ENCODE assay signal across 24 cellular contexts in genomic region chr11:99418927-99419707, GRCh38.
DNase-seq lines count a peak whose midpoint lies in the region; ATAC-seq and TF ChIP-seq lines count a peak whose summit lies in the region.
"Had no signal": no experiment of that assay in that cellular context is flagged by ENCODE, and none has a peak within 500 bp of the region (broad histone marks: within the 10 kb centered on the region; RNA-seq: fewer than 3 reads in every experiment).

No MANE protein-coding gene starts in this region.

- ATAC-seq in PC-3: peak; percentile 89
- no peak for ATAC-seq in HG03039 (IDR thresholded peaks at IDR 0.05; ENCODE audit: unreplicated experiment)
- ATAC-seq: CD8-positive, alpha-beta T cell; left cardiac atrium; natural killer cell; pancreas; stimulated activated memory B cell treated with anti-CD40 and anti-IgM and Interleukin-4, amounts not matched to agents 10 μg/mL and 1 μg/mL and 100 μg/mL, for 72 hours had no signal

- no peaks in the 10 kb centered on the region for H4K20me1 ChIP-seq in PC-3 (ENCODE audit: low read length)

- H3K56ac ChIP-seq in mesendoderm (ENCODE audit: low read length): peak overlapping the region; percentile 52

- H3K27me3 ChIP-seq in HUES6 (ENCODE audit: control insufficient read depth, insufficient read depth, low read length) (no peaks in the 10 kb centered on the region; the same call in 1 of the 2 replicates), PC-3 (ENCODE audit: low read length) (no peaks in the 10 kb centered on the region), mesendoderm (ENCODE audit: insufficient read depth, low read length, poor library complexity) (no peaks in the 10 kb centered on the region)
- H3K27me3 ChIP-seq: pancreas had no signal

- H2AK5ac ChIP-seq in mesendoderm (ENCODE audit: low read length): no peak overlapping the region

- no peaks in the 10 kb centered on the region for H3F3A ChIP-seq in PC-3 (ENCODE audit: low read length, unreplicated experiment)

- H4K8ac ChIP-seq in mesendoderm (ENCODE audit: low read depth, low read length): no peak overlapping the region

- H3K36me3 ChIP-seq in HUES6 (ENCODE audit: control insufficient read depth, insufficient read depth, low read length) (no peaks in the 10 kb centered on the region), PC-3 (ENCODE audit: low read depth, low read length) (no peaks in the 10 kb centered on the region), mesendoderm (ENCODE audit: control insufficient read depth, insufficient read depth, low read length) (no peaks in the 10 kb centered on the region)
- H3K36me3 ChIP-seq: pancreas, thoracic aorta had no signal

- H3K9me3 Mint-ChIP-seq in progenitor cell of endocrine pancreas (ENCODE audit: low read depth): no peaks in the 10 kb centered on the region
- H3K9me3 Mint-ChIP-seq: stimulated activated memory B cell treated with anti-CD40 and anti-IgM and Interleukin-4, amounts not matched to agents 10 μg/mL and 1 μg/mL and 100 μg/mL, for 72 hours had no signal

- H3K23ac ChIP-seq in mesendoderm (ENCODE audit: low read length): no peak overlapping the region

- no peaks in the 10 kb centered on the region for H3K36me3 Mint-ChIP-seq in progenitor cell of endocrine pancreas (ENCODE audit: insufficient read depth)
- H3K36me3 Mint-ChIP-seq: CD8-positive, alpha-beta T cell; stimulated activated memory B cell treated with anti-CD40 and anti-IgM and Interleukin-4, amounts not matched to agents 10 μg/mL and 1 μg/mL and 100 μg/mL, for 72 hours had no signal

- no peaks in the 10 kb centered on the region; the same call in 1 of the 2 replicates for H3K9me2 ChIP-seq in PC-3 (replicated peaks; ENCODE audit: low read length)

- no peak overlapping the region for H4K5ac ChIP-seq in mesendoderm (ENCODE audit: low read length)

- H3K4me2 ChIP-seq in PC-3 (ENCODE audit: low read length): peak overlapping the region; percentile 62
- no peak overlapping the region for H3K4me2 ChIP-seq in mesendoderm (ENCODE audit: low read length)

- H3K9ac ChIP-seq in HUES6 (ENCODE audit: low read length) (peak overlapping the region; percentile 19), PC-3 (ENCODE audit: low read length) (no peak overlapping the region), mesendoderm (ENCODE audit: low read length) (no peak overlapping the region)

- TF ChIP-seq CTCF in PC-3 (conservative IDR thresholded peaks at IDR 0.05; ENCODE audit: low read depth, low read length): no peak; the same call in 1 of the 2 replicates
- no peak for TF ChIP-seq CTCF in progenitor cell of endocrine pancreas (IDR thresholded peaks at IDR 0.05; ENCODE audit: unreplicated experiment)

- H3K4me3 ChIP-seq in HUES6 (ENCODE audit: low read depth, low read length) (no peak overlapping the region), PC-3 (ENCODE audit: low read length) (peak overlapping the region; percentile 0), mesendoderm (ENCODE audit: low read length) (no peak overlapping the region)
- H3K4me3 ChIP-seq: pancreas, thoracic aorta had no signal

- H3K4me1 Mint-ChIP-seq in progenitor cell of endocrine pancreas (ENCODE audit: low read depth): no peaks in the 10 kb centered on the region
- H3K4me1 Mint-ChIP-seq: activated CD4-positive, alpha-beta memory T cell treated with anti-CD3 and anti-CD28 coated beads, Interleukin-2, amount 10 ng/mL, durations not matched to agents 7 days and 5 days; natural killer cell; stimulated activated memory B cell treated with anti-CD40 and anti-IgM and Interleukin-4, amounts not matched to agents 10 μg/mL and 1 μg/mL and 100 μg/mL, for 72 hours had no signal

- H3K4ac ChIP-seq in mesendoderm (ENCODE audit: low read depth, low read length): no peak overlapping the region

- POLR2A ChIA-PET in PC-3 (lab: Charles Lee; ENCODE audit: unreplicated experiment): interaction anchor here (0.6 kb wide), 1 partner anchor 9 kb away, joined by 6 read pairs; no protein-coding TSS in a partner anchor

- no peak overlapping the region for H2BK120ac ChIP-seq in mesendoderm (ENCODE audit: low read depth, low read length)

- DNase-seq in ELF-1 (ENCODE audit: low read depth, low spot score): peak; percentile 46
- DNase-seq in PC-3: peak; percentile 85
- peak; percentile 73 for DNase-seq in mesendoderm
- no peak for DNase-seq in progenitor cell of endocrine pancreas (ENCODE audit: low spot score, unreplicated experiment)
- DNase-seq in ureter (ENCODE audit: low spot score): no peak
- DNase-seq: activated CD4-positive, alpha-beta memory T cell treated with anti-CD3 and anti-CD28 coated beads, Interleukin-2, amount 10 ng/mL, durations not matched to agents 7 days and 5 days; activated CD4-positive, CD25-positive, alpha-beta regulatory T cell; activated naive CD4-positive, alpha-beta T cell treated with Interleukin-2 at 50 U/mL for 16 hours; aorta; CD8-positive, alpha-beta T cell; DMS79 treated with DMSO at 0.1 percent for 48 hours; effector CD8-positive, alpha-beta T cell; H7; hypothalamus; left cardiac atrium; natural killer cell; NCI-H1694; NCI-H345; pancreas; T-helper 9 cell had no signal

- H3K4me3 Mint-ChIP-seq in progenitor cell of endocrine pancreas (ENCODE audit: low read depth): no peak overlapping the region
- H3K4me3 Mint-ChIP-seq: activated CD4-positive, alpha-beta memory T cell treated with anti-CD3 and anti-CD28 coated beads, Interleukin-2, amount 10 ng/mL, durations not matched to agents 7 days and 5 days; CD8-positive, alpha-beta T cell; natural killer cell; stimulated activated memory B cell treated with anti-CD40 and anti-IgM and Interleukin-4, amounts not matched to agents 10 μg/mL and 1 μg/mL and 100 μg/mL, for 72 hours had no signal

- H3K9me3 ChIP-seq in HUES6 (ENCODE audit: control insufficient read depth, insufficient read depth, low read depth, low read length) (no peaks in the 10 kb centered on the region), PC-3 (ENCODE audit: low read length) (no peaks in the 10 kb centered on the region)
- H3K9me3 ChIP-seq: pancreas, thoracic aorta had no signal

- H3K18ac ChIP-seq in mesendoderm (ENCODE audit: low read length): no peak overlapping the region

- H2AFZ ChIP-seq in PC-3 (ENCODE audit: low read length): no peak overlapping the region

- peaks cover 65% of the 10 kb centered on the region for H3K4me1 ChIP-seq in HUES6 (ENCODE audit: control insufficient read depth, insufficient read depth, low read length)
- peaks cover 52% of the 10 kb centered on the region for H3K4me1 ChIP-seq in PC-3 (ENCODE audit: insufficient read depth, low read length)
- H3K4me1 ChIP-seq in mesendoderm (ENCODE audit: control insufficient read depth, low read depth, low read length): peaks cover 5% of the 10 kb centered on the region
- H3K4me1 ChIP-seq: pancreas had no signal

- H3K27ac ChIP-seq in HUES6 (ENCODE audit: low read depth, low read length) (peak overlapping the region; percentile 81; the same call in 1 of the 2 replicates), PC-3 (ENCODE audit: low read length) (peak overlapping the region; percentile 25), mesendoderm (ENCODE audit: low read depth, low read length) (peak overlapping the region; percentile 14)
- H3K27ac ChIP-seq: pancreas, thoracic aorta had no signal

- no TSS peak for BruUV-seq in PC-3 (replicated peaks; lab: Mats Ljungman, UMichigan)

- no peaks in the 10 kb centered on the region for H3K79me2 ChIP-seq in PC-3 (ENCODE audit: low read length)
- H3K79me2 ChIP-seq in mesendoderm (ENCODE audit: control insufficient read depth, insufficient read depth, low read length): no peaks in the 10 kb centered on the region

- no peak overlapping the region for H2BK5ac ChIP-seq in mesendoderm (ENCODE audit: low read length)

- CTCF ChIA-PET in PC-3 (lab: Charles Lee): no interaction called here

- intact Hi-C loops in PC-3 (cut with micrococcal nuclease): no loop called here

- no peak overlapping the region for H2BK15ac ChIP-seq in mesendoderm (replicated peaks; ENCODE audit: low read depth)

- no peaks in the 10 kb centered on the region for H3K79me1 ChIP-seq in mesendoderm (ENCODE audit: low read length)

- 100% methylated on average over 1 of the region's 1 CpG for WGBS in mesendoderm (ENCODE audit: extremely low coverage, insufficient coverage, low lambda C conversion rate)

- H3K27me3 Mint-ChIP-seq in progenitor cell of endocrine pancreas: no peaks in the 10 kb centered on the region
- H3K27me3 Mint-ChIP-seq: activated CD4-positive, alpha-beta memory T cell treated with anti-CD3 and anti-CD28 coated beads, Interleukin-2, amount 10 ng/mL, durations not matched to agents 7 days and 5 days; stimulated activated memory B cell treated with anti-CD40 and anti-IgM and Interleukin-4, amounts not matched to agents 10 μg/mL and 1 μg/mL and 100 μg/mL, for 72 hours had no signal

- no peak overlapping the region for H3K27ac Mint-ChIP-seq in progenitor cell of endocrine pancreas
- H3K27ac Mint-ChIP-seq: activated CD4-positive, alpha-beta memory T cell treated with anti-CD3 and anti-CD28 coated beads, Interleukin-2, amount 10 ng/mL, durations not matched to agents 7 days and 5 days; CD8-positive, alpha-beta T cell; natural killer cell; stimulated activated memory B cell treated with anti-CD40 and anti-IgM and Interleukin-4, amounts not matched to agents 10 μg/mL and 1 μg/mL and 100 μg/mL, for 72 hours had no signal

Comparison
In these comparisons a context has a peak if more than half of its experiments do, and no peak if none do; other contexts are left out.
1. DNase-seq: peak in ELF-1 (single experiment), PC-3 (single experiment) and mesendoderm (single experiment); none in progenitor cell of endocrine pancreas (single experiment) and ureter (single experiment).
2. H3K27ac ChIP-seq: peak in every context shown above with its lines; median percentile 81 in HUES6; 25 in PC-3; 14 in mesendoderm.